Comparison of ENCODE assay signal across 8 cellular contexts in genomic region chr19:6677924-6678689, GRCh38. TPM values are rescaled to one million over a fixed set of nuclear protein-coding genes. Genes with fewer than 3 reads are reported as not detected.
DNase-seq lines count a peak whose midpoint lies in the region; ATAC-seq and TF ChIP-seq lines count a peak whose summit lies in the region.

No MANE protein-coding gene starts in this region.

- no peak overlapping the region for H3K27ac Mint-ChIP-seq in activated naive CD8-positive, alpha-beta T cell treated with anti-CD3 and anti-CD28 coated beads, Interleukin-2, amount 10 ng/mL, durations not matched to agents 7 days and 5 days
- H3K27ac Mint-ChIP-seq in memory B cell, result no peak overlapping the region

- POLR2A ChIA-PET in activated naive CD8-positive, alpha-beta T cell treated with anti-CD3 and anti-CD28 coated beads, Interleukin-2, amount 10 ng/mL, durations not matched to agents 7 days and 5 days (lab: Charles Lee), result interaction anchor here (0.7 kb wide), 1 partner anchor 23 kb away, joined by 3 read pairs; no protein-coding TSS in a partner anchor
- POLR2A ChIA-PET in RWPE1 (lab: Yijun Ruan, JAX; ENCODE audit: low non-redundant PET), result no interaction called here

- ATAC-seq in activated naive CD8-positive, alpha-beta T cell treated with anti-CD3 and anti-CD28 coated beads, Interleukin-2, amount 10 ng/mL, durations not matched to agents 7 days and 5 days (ENCODE audit: low read depth), result no peak
- peak; percentile 32 for ATAC-seq in memory B cell (ENCODE audit: low read depth)

- no peaks in the 10 kb centered on the region for H3K27me3 ChIP-seq in BE2C

- H3K4me1 Mint-ChIP-seq in activated naive CD8-positive, alpha-beta T cell treated with anti-CD3 and anti-CD28 coated beads, Interleukin-2, amount 10 ng/mL, durations not matched to agents 7 days and 5 days, result peaks cover 41% of the 10 kb centered on the region
- peaks cover 19% of the 10 kb centered on the region for H3K4me1 Mint-ChIP-seq in memory B cell

- peaks cover 3% of the 10 kb centered on the region for H3K36me3 Mint-ChIP-seq in activated naive CD8-positive, alpha-beta T cell treated with anti-CD3 and anti-CD28 coated beads, Interleukin-2, amount 10 ng/mL, durations not matched to agents 7 days and 5 days
- H3K36me3 Mint-ChIP-seq in memory B cell, result no peaks in the 10 kb centered on the region

- CTCF ChIA-PET in RWPE1 (lab: Yijun Ruan, JAX), result no interaction called here

- no peaks in the 10 kb centered on the region for H3K36me3 ChIP-seq in BE2C

- in situ Hi-C loops in G401 (cut with HindIII; ENCODE audit: low sequenced_read_pairs), result no loop called here

- DNase-seq in BE2C, result peak; percentile 46
- peak; percentile 42 for DNase-seq in NAMALWA (ENCODE audit: low spot score)
- peak; percentile 60 for DNase-seq in activated naive CD8-positive, alpha-beta T cell treated with anti-CD3 and anti-CD28 coated beads, Interleukin-2, amount 10 ng/mL, durations not matched to agents 7 days and 5 days
- peak in 1 of 2 donors; percentile 38 for DNase-seq in memory B cell (ENCODE audit: low spot score in 2 of 2)
- no peak for DNase-seq in G401 (ENCODE audit: low spot score)
- DNase-seq in NCI-H2107 treated with DMSO at 0.1 percent for 48 hours (lab: John Stamatoyannopoulos, UW; ENCODE audit: unreplicated experiment), result no peak
- DNase-seq in AML-193 (lab: John Stamatoyannopoulos, UW), result no peak
- DNase-seq in RWPE1 (ENCODE audit: low spot score), result no peak

- no peak for TF ChIP-seq CTCF in BE2C (IDR thresholded peaks at IDR 0.05; ENCODE audit: low read depth, low read length)
- no peak for TF ChIP-seq CTCF in RWPE1 (conservative IDR thresholded peaks at IDR 0.05; ENCODE audit: low read depth)

- no peaks in the 10 kb centered on the region for H3K4me1 ChIP-seq in BE2C

- peaks cover 5% of the 10 kb centered on the region for H3K9me3 Mint-ChIP-seq in activated naive CD8-positive, alpha-beta T cell treated with anti-CD3 and anti-CD28 coated beads, Interleukin-2, amount 10 ng/mL, durations not matched to agents 7 days and 5 days
- H3K9me3 Mint-ChIP-seq in memory B cell, result no peaks in the 10 kb centered on the region

- H3K4me3 ChIP-seq in BE2C (ENCODE audit: low read depth, low read length), result no peak overlapping the region

- H3K27me3 Mint-ChIP-seq in activated naive CD8-positive, alpha-beta T cell treated with anti-CD3 and anti-CD28 coated beads, Interleukin-2, amount 10 ng/mL, durations not matched to agents 7 days and 5 days, result peaks cover 17% of the 10 kb centered on the region
- H3K27me3 Mint-ChIP-seq in memory B cell, result peaks cover 20% of the 10 kb centered on the region

- no peak overlapping the region for H3K27ac ChIP-seq in RWPE1

- no peaks in the 10 kb centered on the region; the same call in 1 of the 2 replicates for H3K9me3 ChIP-seq in BE2C

- H3K4me3 Mint-ChIP-seq in activated naive CD8-positive, alpha-beta T cell treated with anti-CD3 and anti-CD28 coated beads, Interleukin-2, amount 10 ng/mL, durations not matched to agents 7 days and 5 days, result peak overlapping the region; percentile 20
- H3K4me3 Mint-ChIP-seq in memory B cell, result peak overlapping the region; percentile 11

RNA-seq across cellular contexts. Expression of gene TNFSF14, which starts 8.1 kb away (rescaled TPM):
- polyA plus RNA-seq in BE2C (2012; ENCODE audit: insufficient read depth, insufficient read length, low read depth), result not detected
- total RNA-seq in activated naive CD8-positive, alpha-beta T cell treated with anti-CD3 and anti-CD28 coated beads, Interleukin-2, amount 10 ng/mL, durations not matched to agents 7 days and 5 days, result 10 to 100 TPM; 30.7 to 33.4 TPM
- not detected in 2 replicates for total RNA-seq in G401 (2014; rRNA removed; shearing (Covaris generic))

RNA-seq across cellular contexts. Expression of gene C3, which starts 42.3 kb away (rescaled TPM):
- polyA plus RNA-seq in BE2C (2012; ENCODE audit: insufficient read depth, insufficient read length, low read depth), result not detected
- total RNA-seq in activated naive CD8-positive, alpha-beta T cell treated with anti-CD3 and anti-CD28 coated beads, Interleukin-2, amount 10 ng/mL, durations not matched to agents 7 days and 5 days, result 1 to 10 TPM; 2.0 to 2.1 TPM
- total RNA-seq in G401 (2014; rRNA removed; shearing (Covaris generic)), result 2.1 and 2.3 TPM in 2 replicates

RNA-seq across cellular contexts. Expression of gene GPR108, which starts 59.3 kb away (rescaled TPM):
- polyA plus RNA-seq in BE2C (2012; ENCODE audit: insufficient read depth, insufficient read length, low read depth), result 71.0 TPM
- total RNA-seq in activated naive CD8-positive, alpha-beta T cell treated with anti-CD3 and anti-CD28 coated beads, Interleukin-2, amount 10 ng/mL, durations not matched to agents 7 days and 5 days, result 10 to 100 TPM; 82.8 to 91.7 TPM
- total RNA-seq in G401 (2014; rRNA removed; shearing (Covaris generic)), result 27.5 and 34.7 TPM in 2 replicates

Comparison
In these comparisons a context has a peak if more than half of its experiments do, and no peak if none do; other contexts are left out.
1. DNase-seq: peak in BE2C (single experiment), NAMALWA (single experiment) and activated naive CD8-positive, alpha-beta T cell treated with anti-CD3 and anti-CD28 coated beads, Interleukin-2, amount 10 ng/mL, durations not matched to agents 7 days and 5 days (single experiment); none in G401 (single experiment), NCI-H2107 treated with DMSO at 0.1 percent for 48 hours (single experiment), AML-193 (0 of 2) and RWPE1 (single experiment).
2. RNA of gene TNFSF14, which starts 8.1 kb away (total RNA-seq): 30.7 to 33.4 TPM in activated naive CD8-positive, alpha-beta T cell treated with anti-CD3 and anti-CD28 coated beads, Interleukin-2, amount 10 ng/mL, durations not matched to agents 7 days and 5 days; not detected in G401; every median in the first group is over 10 times any median in the second.